ENCODE assay signal across 9 cellular contexts in genomic region chr7:1537631-1538412, GRCh38. TPM values are rescaled to one million over a fixed set of nuclear protein-coding genes. Genes with fewer than 3 reads are reported as not detected.
DNase-seq lines count a peak whose midpoint lies in the region; ATAC-seq and TF ChIP-seq lines count a peak whose summit lies in the region.
"Had no signal": no experiment of that assay in that cellular context is flagged by ENCODE, and none has a peak within 500 bp of the region (broad histone marks: within the 10 kb centered on the region; RNA-seq: fewer than 3 reads in every experiment).

No MANE protein-coding gene starts in this region.

- H3K36me3 ChIP-seq in Caco-2 (ENCODE audit: control insufficient read depth, insufficient read depth, low read length) = peaks cover 3% of the 10 kb centered on the region
- peaks cover 32% of the 10 kb centered on the region for H3K36me3 ChIP-seq in thoracic aorta

- TF ChIP-seq CTCF in Caco-2 (IDR thresholded peaks at IDR 0.05; ENCODE audit: insufficient read depth in 1 of 2, low read depth in 1 of 2, low read length in 1 of 2, severe bottlenecking in 1 of 2, unreplicated experiment in 1 of 2) (no peak), dorsolateral prefrontal cortex (IDR thresholded peaks at IDR 0.05 in 54 of 56, conservative IDR thresholded peaks at IDR 0.05 in 2 of 56; ENCODE audit: low read depth in 1 of 56, partially characterized antibody in 56 of 56) (no peak), thoracic aorta (IDR thresholded peaks at IDR 0.05) (no peak)

- H3K4me3 ChIP-seq in Caco-2 (ENCODE audit: low read depth, low read length) (peak overlapping the region; percentile 28), dorsolateral prefrontal cortex (peak overlapping the region; percentile 22 to 70 (median 53)), thoracic aorta (peak overlapping the region; percentile 78)

- H3K4me1 Mint-ChIP-seq in Caco-2 (ENCODE audit: low read depth, unreplicated experiment) = peaks cover 10% of the 10 kb centered on the region

- POLR2A ChIA-PET in Caco-2 (lab: Charles Lee) = interaction anchor here (0.7 to 2.4 kb wide), 3 partner anchors 11 to 33 kb away, joined by 3 to 31 read pairs (median 4); partner anchors contain the start of genes PSMG3 and TMEM184A

- CTCF ChIA-PET in Caco-2 (lab: Charles Lee) = interaction anchor here (0.6 to 3.3 kb wide), 3 partner anchors 18 to 41 kb away, joined by 3 to 28 read pairs (median 4); partner anchors contain the start of gene TMEM184A

- no peaks in the 10 kb centered on the region for H3K27me3 ChIP-seq in Caco-2 (replicated peaks; ENCODE audit: control insufficient read depth, insufficient read depth, low read length)
- H3K27me3 ChIP-seq in dorsolateral prefrontal cortex = no peaks in the 10 kb centered on the region
- no peaks in the 10 kb centered on the region for H3K27me3 ChIP-seq in thoracic aorta (replicated peaks; ENCODE audit: insufficient read depth)

- H3K9me3 ChIP-seq in Caco-2 (no peaks in the 10 kb centered on the region), thoracic aorta (no peaks in the 10 kb centered on the region)

- peak; percentile 62 for ATAC-seq in thoracic aorta (ENCODE audit: insufficient number of reproducible peaks, low FRiP score, low read depth)
- ATAC-seq in HG03108 (IDR thresholded peaks at IDR 0.05; ENCODE audit: unreplicated experiment) = no peak

- intact Hi-C loops in Caco-2 (cut with micrococcal nuclease; ENCODE audit: unreplicated experiment) (loop anchor here (1.0 kb wide), 1 partner anchor 17 kb away; no protein-coding TSS in a partner anchor), dorsolateral prefrontal cortex (cut with DNase I) (no loop called here)

- H3K4me3 Mint-ChIP-seq in Caco-2 (ENCODE audit: unreplicated experiment) = peak overlapping the region; percentile 65

- H3K4me1 ChIP-seq in Caco-2 (peaks cover 42% of the 10 kb centered on the region), thoracic aorta (ENCODE audit: control insufficient read depth in 1 of 2, low read depth in 2 of 2) (peaks cover 17 to 58% of the 10 kb centered on the region in 2 donors)

- TSS peak; percentile 77 for BruUV-seq in Caco-2 (replicated peaks; lab: Mats Ljungman, UMichigan)

- no peaks in the 10 kb centered on the region for H3K9me3 Mint-ChIP-seq in Caco-2 (ENCODE audit: unreplicated experiment)

- DNase-seq in Caco-2 = peak; percentile 52 to 54
- peak; percentile 84 for DNase-seq in NCI-H748 (lab: John Stamatoyannopoulos, UW; ENCODE audit: unreplicated experiment)
- DNase-seq in dorsolateral prefrontal cortex = peak; percentile 78 to 92 (median 86)
- DNase-seq in lung microvascular endothelial cell (ENCODE audit: low read depth in 2 of 2) = peak; percentile 98 to 99
- peak; percentile 93 for DNase-seq in thoracic aorta (ENCODE audit: low spot score)
- DNase-seq in OCI-M2 (lab: John Stamatoyannopoulos, UW; ENCODE audit: unreplicated experiment) = no peak
- DNase-seq in DMS114 treated with DMSO at 0.1 percent for 48 hours (lab: John Stamatoyannopoulos, UW; ENCODE audit: unreplicated experiment) = no peak

- H3K27ac Mint-ChIP-seq in Caco-2 (ENCODE audit: unreplicated experiment) = peak overlapping the region; percentile 88

- H3K36me3 Mint-ChIP-seq in Caco-2 (ENCODE audit: insufficient read depth, unreplicated experiment) = peaks cover 72% of the 10 kb centered on the region

- peak overlapping the region; percentile 53 to 98 (median 91) for H3K27ac ChIP-seq in dorsolateral prefrontal cortex
- H3K27ac ChIP-seq in thoracic aorta = peak overlapping the region; percentile 97 to 99
- H3K27ac ChIP-seq: HL-60 had no signal

- H3K27me3 Mint-ChIP-seq in Caco-2 (ENCODE audit: insufficient read depth, unreplicated experiment) = no peaks in the 10 kb centered on the region

RNA-seq across cellular contexts. Expression of gene MAFK, which starts 7.3 kb away (rescaled TPM):
- total RNA-seq in Caco-2 (2022) = 30.0 and 33.3 TPM in 2 replicates
- total RNA-seq in dorsolateral prefrontal cortex = 10 to 100 TPM; 20.6 to 96.7 (median 37.6) TPM
- 18.1 and 56.9 TPM in 2 replicates for total RNA-seq in lung microvascular endothelial cell
- 100 to 1,000 TPM; 111 to 161 TPM for total RNA-seq in thoracic aorta

RNA-seq across cellular contexts. Expression of gene TMEM184A, which starts 18.2 kb away (rescaled TPM):
- total RNA-seq in Caco-2 (2022) = 16.5 and 22.0 TPM in 2 replicates
- total RNA-seq in dorsolateral prefrontal cortex = under 1 TPM in 31 of 120 experiments, not detected in 89; 0.07 to 0.85 (median 0.16) TPM
- under 0.01 TPM in 2 replicates for total RNA-seq in lung microvascular endothelial cell
- 1 to 10 TPM in 1 of 2 donors, not detected in 1; 1.5 TPM for total RNA-seq in thoracic aorta

RNA-seq across cellular contexts. Expression of gene PSMG3, which starts 32.0 kb away (rescaled TPM):
- total RNA-seq in Caco-2 (2022) (35.1 and 38.1 TPM in 2 replicates), dorsolateral prefrontal cortex (10 to 100 TPM; 14.7 to 44.6 (median 28.9) TPM), lung microvascular endothelial cell (13.3 and 17.9 TPM in 2 replicates), thoracic aorta (10 to 100 TPM; 30.9 to 40.4 TPM)

RNA-seq across cellular contexts. Expression of gene INTS1, which starts 33.6 kb away (rescaled TPM):
- total RNA-seq in Caco-2 (2022) (122 and 124 TPM in 2 replicates), dorsolateral prefrontal cortex (100 to 1,000 TPM in 104 of 120 experiments, 10 to 100 TPM in 16; 86.1 to 155 (median 115) TPM), lung microvascular endothelial cell (24.4 and 26.8 TPM in 2 replicates), thoracic aorta (10 to 100 TPM; 59.8 to 89.6 TPM)

Comparison
In these comparisons a context has a peak if more than half of its experiments do, and no peak if none do; other contexts are left out.
1. DNase-seq: peak in Caco-2 (2 of 2), NCI-H748 (single experiment), dorsolateral prefrontal cortex (10 of 10), lung microvascular endothelial cell (2 of 2) and thoracic aorta (single experiment); none in OCI-M2 (single experiment) and DMS114 treated with DMSO at 0.1 percent for 48 hours (single experiment).
2. H3K4me3 ChIP-seq: peak in every context shown above with its lines; median percentile 78 in thoracic aorta; 53 in dorsolateral prefrontal cortex; 28 in Caco-2.